1 cellular context compared by ENCODE assay signal in the genomic region with DNA sequence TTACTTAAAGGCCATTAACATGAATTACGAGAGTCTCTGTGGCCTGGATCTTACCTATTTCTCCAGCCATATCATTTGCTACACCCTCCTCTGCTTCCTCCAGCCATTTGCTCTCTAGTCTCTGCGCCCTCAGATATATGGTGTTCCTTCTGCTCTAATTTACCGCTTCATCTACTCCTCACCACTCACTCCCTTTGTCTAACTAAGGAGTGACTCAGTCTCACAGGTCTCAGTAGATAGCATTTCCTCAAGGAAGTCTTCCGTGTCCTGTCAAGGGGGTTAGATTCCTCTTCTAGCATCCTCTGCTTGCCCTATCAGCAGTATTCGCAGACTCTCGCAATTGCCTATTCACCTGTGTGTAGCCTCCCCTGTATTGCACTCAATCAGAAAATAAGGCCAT.
A peak's percentile ranks its signal among the peaks of the same experiment; 100 is the strongest.
TF ChIP-seq lines count a peak whose summit lies in the region.

No MANE protein-coding gene starts in this region.

TF ChIP-seq in K562, 482 proteins besides CTCF, POLR2A, EP300 and RAD21 (continued from another document and continues in another):
- TF ChIP-seq CLOCK (CRISPR knock-in tag; IDR thresholded peaks at IDR 0.05; ENCODE audit: borderline replicate concordance) (peak; percentile 46; the same call in 1 of the 2 replicates), DACH1 (IDR thresholded peaks at IDR 0.05; ENCODE audit: partially characterized antibody) (no peak), LCOR (CRISPR knock-in tag; IDR thresholded peaks at IDR 0.05) (no peak), FOXJ3 (CRISPR knock-in tag; IDR thresholded peaks at IDR 0.05) (no peak), TCFL5 (CRISPR knock-in tag; conservative IDR thresholded peaks at IDR 0.05) (no peak), HMGN3 (IDR thresholded peaks at IDR 0.05; ENCODE audit: borderline replicate concordance, extremely low read depth, insufficient read length, low read depth, low read length) (no peak), ZNF282 (CRISPR knock-in tag; IDR thresholded peaks at IDR 0.05) (no peak), SNAPC5 (CRISPR knock-in tag; IDR thresholded peaks at IDR 0.05) (no peak), NR2C2 (CRISPR knock-in tag; IDR thresholded peaks at IDR 0.05) (no peak), NR2C2 (tag; IDR thresholded peaks at IDR 0.05) (no peak), KDM5B (IDR thresholded peaks at IDR 0.05; ENCODE audit: insufficient replicate concordance, low read depth, low read length) (no peak), ZNF431 (CRISPR knock-in tag; IDR thresholded peaks at IDR 0.05) (no peak), ZBTB8A (IDR thresholded peaks at IDR 0.05; ENCODE audit: partially characterized antibody) (no peak), ZNF347 (CRISPR knock-in tag; IDR thresholded peaks at IDR 0.05; ENCODE audit: low read depth) (no peak), ZNF644 (tag; IDR thresholded peaks at IDR 0.05; ENCODE audit: low read depth) (no peak), GTF3C2 (IDR thresholded peaks at IDR 0.05; ENCODE audit: borderline replicate concordance, extremely low read depth, insufficient read length) (no peak), RFX7 (CRISPR knock-in tag; IDR thresholded peaks at IDR 0.05) (no peak), CREB5 (CRISPR knock-in tag; IDR thresholded peaks at IDR 0.05) (0 out of 2 replicates have a peak, but pooled peaks have one; percentile 40), PHB (CRISPR knock-in tag; IDR thresholded peaks at IDR 0.05) (no peak), ILK (tag; IDR thresholded peaks at IDR 0.05; ENCODE audit: borderline replicate concordance, low read depth) (no peak), ZFP36 (IDR thresholded peaks at IDR 0.05; ENCODE audit: low read depth, low read length, partially characterized antibody) (no peak), LEF1 (IDR thresholded peaks at IDR 0.05) (no peak), ZKSCAN3 (CRISPR knock-in tag; IDR thresholded peaks at IDR 0.05) (no peak), XRCC5 (IDR thresholded peaks at IDR 0.05; ENCODE audit: low read depth, low read length) (no peak), XRCC3 (IDR thresholded peaks at IDR 0.05) (no peak), ZNF511 (CRISPR knock-in tag; IDR thresholded peaks at IDR 0.05) (no peak), SRF (CRISPR knock-in tag; IDR thresholded peaks at IDR 0.05) (no peak), CBX8 (IDR thresholded peaks at IDR 0.05; ENCODE audit: borderline replicate concordance, extremely low read depth, low read depth, low read length, poor library complexity, severe bottlenecking) (no peak), ZNF3 (CRISPR knock-in tag; IDR thresholded peaks at IDR 0.05) (no peak), ZNF584 (CRISPR knock-in tag; IDR thresholded peaks at IDR 0.05; ENCODE audit: low read depth) (0 out of 2 replicates have a peak, but pooled peaks have one; percentile 49), ZBTB12 (CRISPR knock-in tag; IDR thresholded peaks at IDR 0.05) (no peak), SIN3B (IDR thresholded peaks at IDR 0.05; ENCODE audit: low read depth) (no peak), NCOR1 (IDR thresholded peaks at IDR 0.05) (peak; percentile 10; the same call in 1 of the 2 replicates)
- TF ChIP-seq, protein P1, sequence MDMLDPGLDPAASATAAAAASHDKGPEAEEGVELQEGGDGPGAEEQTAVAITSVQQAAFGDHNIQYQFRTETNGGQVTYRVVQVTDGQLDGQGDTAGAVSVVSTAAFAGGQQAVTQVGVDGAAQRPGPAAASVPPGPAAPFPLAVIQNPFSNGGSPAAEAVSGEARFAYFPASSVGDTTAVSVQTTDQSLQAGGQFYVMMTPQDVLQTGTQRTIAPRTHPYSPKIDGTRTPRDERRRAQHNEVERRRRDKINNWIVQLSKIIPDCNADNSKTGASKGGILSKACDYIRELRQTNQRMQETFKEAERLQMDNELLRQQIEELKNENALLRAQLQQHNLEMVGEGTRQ (CRISPR knock-in tag; IDR thresholded peaks at IDR 0.05), result no peak
- TF ChIP-seq, protein P2, sequence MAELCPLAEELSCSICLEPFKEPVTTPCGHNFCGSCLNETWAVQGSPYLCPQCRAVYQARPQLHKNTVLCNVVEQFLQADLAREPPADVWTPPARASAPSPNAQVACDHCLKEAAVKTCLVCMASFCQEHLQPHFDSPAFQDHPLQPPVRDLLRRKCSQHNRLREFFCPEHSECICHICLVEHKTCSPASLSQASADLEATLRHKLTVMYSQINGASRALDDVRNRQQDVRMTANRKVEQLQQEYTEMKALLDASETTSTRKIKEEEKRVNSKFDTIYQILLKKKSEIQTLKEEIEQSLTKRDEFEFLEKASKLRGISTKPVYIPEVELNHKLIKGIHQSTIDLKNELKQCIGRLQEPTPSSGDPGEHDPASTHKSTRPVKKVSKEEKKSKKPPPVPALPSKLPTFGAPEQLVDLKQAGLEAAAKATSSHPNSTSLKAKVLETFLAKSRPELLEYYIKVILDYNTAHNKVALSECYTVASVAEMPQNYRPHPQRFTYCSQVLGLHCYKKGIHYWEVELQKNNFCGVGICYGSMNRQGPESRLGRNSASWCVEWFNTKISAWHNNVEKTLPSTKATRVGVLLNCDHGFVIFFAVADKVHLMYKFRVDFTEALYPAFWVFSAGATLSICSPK (IDR thresholded peaks at IDR 0.05; ENCODE audit: borderline replicate concordance), result no peak
- TF ChIP-seq, protein P3, sequence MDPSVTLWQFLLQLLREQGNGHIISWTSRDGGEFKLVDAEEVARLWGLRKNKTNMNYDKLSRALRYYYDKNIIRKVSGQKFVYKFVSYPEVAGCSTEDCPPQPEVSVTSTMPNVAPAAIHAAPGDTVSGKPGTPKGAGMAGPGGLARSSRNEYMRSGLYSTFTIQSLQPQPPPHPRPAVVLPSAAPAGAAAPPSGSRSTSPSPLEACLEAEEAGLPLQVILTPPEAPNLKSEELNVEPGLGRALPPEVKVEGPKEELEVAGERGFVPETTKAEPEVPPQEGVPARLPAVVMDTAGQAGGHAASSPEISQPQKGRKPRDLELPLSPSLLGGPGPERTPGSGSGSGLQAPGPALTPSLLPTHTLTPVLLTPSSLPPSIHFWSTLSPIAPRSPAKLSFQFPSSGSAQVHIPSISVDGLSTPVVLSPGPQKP (CRISPR knock-in tag; IDR thresholded peaks at IDR 0.05), result no peak
- TF ChIP-seq, protein P4, sequence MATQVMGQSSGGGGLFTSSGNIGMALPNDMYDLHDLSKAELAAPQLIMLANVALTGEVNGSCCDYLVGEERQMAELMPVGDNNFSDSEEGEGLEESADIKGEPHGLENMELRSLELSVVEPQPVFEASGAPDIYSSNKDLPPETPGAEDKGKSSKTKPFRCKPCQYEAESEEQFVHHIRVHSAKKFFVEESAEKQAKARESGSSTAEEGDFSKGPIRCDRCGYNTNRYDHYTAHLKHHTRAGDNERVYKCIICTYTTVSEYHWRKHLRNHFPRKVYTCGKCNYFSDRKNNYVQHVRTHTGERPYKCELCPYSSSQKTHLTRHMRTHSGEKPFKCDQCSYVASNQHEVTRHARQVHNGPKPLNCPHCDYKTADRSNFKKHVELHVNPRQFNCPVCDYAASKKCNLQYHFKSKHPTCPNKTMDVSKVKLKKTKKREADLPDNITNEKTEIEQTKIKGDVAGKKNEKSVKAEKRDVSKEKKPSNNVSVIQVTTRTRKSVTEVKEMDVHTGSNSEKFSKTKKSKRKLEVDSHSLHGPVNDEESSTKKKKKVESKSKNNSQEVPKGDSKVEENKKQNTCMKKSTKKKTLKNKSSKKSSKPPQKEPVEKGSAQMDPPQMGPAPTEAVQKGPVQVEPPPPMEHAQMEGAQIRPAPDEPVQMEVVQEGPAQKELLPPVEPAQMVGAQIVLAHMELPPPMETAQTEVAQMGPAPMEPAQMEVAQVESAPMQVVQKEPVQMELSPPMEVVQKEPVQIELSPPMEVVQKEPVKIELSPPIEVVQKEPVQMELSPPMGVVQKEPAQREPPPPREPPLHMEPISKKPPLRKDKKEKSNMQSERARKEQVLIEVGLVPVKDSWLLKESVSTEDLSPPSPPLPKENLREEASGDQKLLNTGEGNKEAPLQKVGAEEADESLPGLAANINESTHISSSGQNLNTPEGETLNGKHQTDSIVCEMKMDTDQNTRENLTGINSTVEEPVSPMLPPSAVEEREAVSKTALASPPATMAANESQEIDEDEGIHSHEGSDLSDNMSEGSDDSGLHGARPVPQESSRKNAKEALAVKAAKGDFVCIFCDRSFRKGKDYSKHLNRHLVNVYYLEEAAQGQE (CRISPR knock-in tag; IDR thresholded peaks at IDR 0.05; ENCODE audit: low read depth), result no peak
- TF ChIP-seq, protein P5, sequence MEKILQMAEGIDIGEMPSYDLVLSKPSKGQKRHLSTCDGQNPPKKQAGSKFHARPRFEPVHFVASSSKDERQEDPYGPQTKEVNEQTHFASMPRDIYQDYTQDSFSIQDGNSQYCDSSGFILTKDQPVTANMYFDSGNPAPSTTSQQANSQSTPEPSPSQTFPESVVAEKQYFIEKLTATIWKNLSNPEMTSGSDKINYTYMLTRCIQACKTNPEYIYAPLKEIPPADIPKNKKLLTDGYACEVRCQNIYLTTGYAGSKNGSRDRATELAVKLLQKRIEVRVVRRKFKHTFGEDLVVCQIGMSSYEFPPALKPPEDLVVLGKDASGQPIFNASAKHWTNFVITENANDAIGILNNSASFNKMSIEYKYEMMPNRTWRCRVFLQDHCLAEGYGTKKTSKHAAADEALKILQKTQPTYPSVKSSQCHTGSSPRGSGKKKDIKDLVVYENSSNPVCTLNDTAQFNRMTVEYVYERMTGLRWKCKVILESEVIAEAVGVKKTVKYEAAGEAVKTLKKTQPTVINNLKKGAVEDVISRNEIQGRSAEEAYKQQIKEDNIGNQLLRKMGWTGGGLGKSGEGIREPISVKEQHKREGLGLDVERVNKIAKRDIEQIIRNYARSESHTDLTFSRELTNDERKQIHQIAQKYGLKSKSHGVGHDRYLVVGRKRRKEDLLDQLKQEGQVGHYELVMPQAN (IDR thresholded peaks at IDR 0.05; ENCODE audit: borderline replicate concordance), result no peak
